Comparison of ENCODE assay signal across 8 cellular contexts in genomic region chr1:7042322-7043231, GRCh38.
DNase-seq lines count a peak whose midpoint lies in the region; ATAC-seq and TF ChIP-seq lines count a peak whose summit lies in the region.

No MANE protein-coding gene starts in this region.

- no peak for DNase-seq in AG04450 (ENCODE audit: low read depth, low spot score)
- peak; percentile 55 for DNase-seq in NCI-H2196 (lab: John Stamatoyannopoulos, UW; ENCODE audit: unreplicated experiment)
- peak; percentile 33 to 46 for DNase-seq in cardiac fibroblast (ENCODE audit: low read depth in 2 of 2)
- DNase-seq in midbrain (lab: John Stamatoyannopoulos, UW): peak; percentile 73
- no peak for DNase-seq in activated CD4-positive, alpha-beta T cell treated with anti-CD3 and anti-CD28 coated beads, Interleukin-2, amount 10 ng/mL, durations not matched to agents 24 days and 14 days
- no peak for DNase-seq in activated naive CD4-positive, alpha-beta T cell (lab: John Stamatoyannopoulos, UW)

- intact Hi-C loops in activated CD4-positive, alpha-beta T cell treated with anti-CD3 and anti-CD28 coated beads, Interleukin-2, amount 10 ng/mL, durations not matched to agents 24 days and 14 days (cut with micrococcal nuclease): loop anchor here (5.0 kb wide), 1 partner anchor 605 kb away; no protein-coding TSS in a partner anchor

- no peaks in the 10 kb centered on the region for H3K4me1 Mint-ChIP-seq in activated CD4-positive, alpha-beta T cell treated with anti-CD3 and anti-CD28 coated beads, Interleukin-2, amount 10 ng/mL, durations not matched to agents 24 days and 14 days

- H3K36me3 Mint-ChIP-seq in activated CD4-positive, alpha-beta T cell treated with anti-CD3 and anti-CD28 coated beads, Interleukin-2, amount 10 ng/mL, durations not matched to agents 24 days and 14 days (ENCODE audit: low read depth): no peaks in the 10 kb centered on the region

- no peaks in the 10 kb centered on the region; the same call in 1 of the 2 replicates for H3K9me3 ChIP-seq in AG04450 (ENCODE audit: control insufficient read depth, insufficient read depth, low read length)

- no peaks in the 10 kb centered on the region for H3K9me3 Mint-ChIP-seq in activated CD4-positive, alpha-beta T cell treated with anti-CD3 and anti-CD28 coated beads, Interleukin-2, amount 10 ng/mL, durations not matched to agents 24 days and 14 days

- H3K4me3 Mint-ChIP-seq in activated CD4-positive, alpha-beta T cell treated with anti-CD3 and anti-CD28 coated beads, Interleukin-2, amount 10 ng/mL, durations not matched to agents 24 days and 14 days: no peak overlapping the region

- peaks cover 4% of the 10 kb centered on the region for H3K27me3 ChIP-seq in AG04450 (ENCODE audit: control insufficient read depth, insufficient read depth, low read length)

- CTCF ChIA-PET in AG04450 (lab: Charles Lee): interaction anchor here (0.6 to 4.2 kb wide), 42 partner anchors 11 to 624 kb away, joined by 3 to 54 read pairs (median 4); no protein-coding TSS in a partner anchor

- H3K27me3 Mint-ChIP-seq in activated CD4-positive, alpha-beta T cell treated with anti-CD3 and anti-CD28 coated beads, Interleukin-2, amount 10 ng/mL, durations not matched to agents 24 days and 14 days: no peaks in the 10 kb centered on the region

- TF ChIP-seq CTCF in AG04450 (IDR thresholded peaks at IDR 0.05; ENCODE audit: low read depth, low read length) (peak; percentile 62), GM12873 (IDR thresholded peaks at IDR 0.05; ENCODE audit: insufficient read depth, low read depth, low read length, missing control alignments) (peak; percentile 49), cardiac fibroblast (IDR thresholded peaks at IDR 0.05; ENCODE audit: low read depth, low read length) (peak; percentile 47)

- ATAC-seq in HG03521 (IDR thresholded peaks at IDR 0.05; ENCODE audit: unreplicated experiment): no peak

- no peak overlapping the region for H3K27ac ChIP-seq in AG04450 (ENCODE audit: low read depth, low read length)

- POLR2A ChIA-PET in AG04450 (lab: Yijun Ruan, JAX): no interaction called here

- H3K4me3 ChIP-seq in AG04450 (ENCODE audit: low read depth, low read length): no peak overlapping the region
- H3K4me3 ChIP-seq in cardiac fibroblast (replicated peaks in 1 of 2; ENCODE audit: low read depth in 2 of 2, low read length in 2 of 2): no peak overlapping the region

- H3K27ac Mint-ChIP-seq in activated CD4-positive, alpha-beta T cell treated with anti-CD3 and anti-CD28 coated beads, Interleukin-2, amount 10 ng/mL, durations not matched to agents 24 days and 14 days: no peak overlapping the region

Comparison
In these comparisons a context has a peak if more than half of its experiments do, and no peak if none do; other contexts are left out.
1. DNase-seq: peak in NCI-H2196 (single experiment), cardiac fibroblast (2 of 2) and midbrain (single experiment); none in AG04450 (single experiment), activated CD4-positive, alpha-beta T cell treated with anti-CD3 and anti-CD28 coated beads, Interleukin-2, amount 10 ng/mL, durations not matched to agents 24 days and 14 days (single experiment) and activated naive CD4-positive, alpha-beta T cell (0 of 4).
2. Peak in every context shown above with its lines, with median percentiles within 50 percentile points of each other: CTCF ChIP-seq.